1 cellular context compared by ENCODE assay signal in the genomic region with DNA sequence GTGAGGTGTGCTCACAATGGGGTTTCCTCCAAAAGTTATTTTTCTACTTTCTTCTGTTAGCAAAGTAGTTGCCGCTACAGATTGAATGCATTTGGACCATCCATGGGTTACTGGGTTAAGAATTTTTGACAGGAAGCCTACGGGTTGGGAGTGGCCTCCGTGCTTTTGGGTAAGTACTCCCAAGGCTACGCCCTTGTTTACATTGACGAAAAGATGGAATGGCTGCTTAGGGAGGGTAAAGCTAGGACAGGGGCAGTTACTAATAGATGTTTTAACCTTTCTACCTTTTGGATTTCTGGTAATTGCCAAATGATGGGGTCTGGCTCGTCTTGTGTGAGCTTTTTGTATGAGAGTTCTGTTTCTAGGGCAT.
TF ChIP-seq lines count a peak whose summit lies in the region.

No MANE protein-coding gene starts in this region.

TF ChIP-seq in SK-N-SH, 30 proteins besides CTCF, POLR2A, EP300 and RAD21 (continued from another document):
- no peak for TF ChIP-seq NRF1 (IDR thresholded peaks at IDR 0.05; ENCODE audit: low read depth, low read length)
- TF ChIP-seq SMC3 (IDR thresholded peaks at IDR 0.05; ENCODE audit: low read depth, low read length): no peak
- TF ChIP-seq NFIC (IDR thresholded peaks at IDR 0.05; ENCODE audit: borderline replicate concordance): no peak
- no peak for TF ChIP-seq FOXM1 (IDR thresholded peaks at IDR 0.05; ENCODE audit: low read depth)
- TF ChIP-seq, protein P1, sequence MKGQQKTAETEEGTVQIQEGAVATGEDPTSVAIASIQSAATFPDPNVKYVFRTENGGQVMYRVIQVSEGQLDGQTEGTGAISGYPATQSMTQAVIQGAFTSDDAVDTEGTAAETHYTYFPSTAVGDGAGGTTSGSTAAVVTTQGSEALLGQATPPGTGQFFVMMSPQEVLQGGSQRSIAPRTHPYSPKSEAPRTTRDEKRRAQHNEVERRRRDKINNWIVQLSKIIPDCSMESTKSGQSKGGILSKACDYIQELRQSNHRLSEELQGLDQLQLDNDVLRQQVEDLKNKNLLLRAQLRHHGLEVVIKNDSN (IDR thresholded peaks at IDR 0.05; ENCODE audit: borderline replicate concordance, low read depth): no peak
- TF ChIP-seq GABPA (IDR thresholded peaks at IDR 0.05; ENCODE audit: low read depth): no peak
- no peak for TF ChIP-seq SIN3A (IDR thresholded peaks at IDR 0.05; ENCODE audit: borderline replicate concordance, low read depth, low read length)
- no peak for TF ChIP-seq TEAD4 (IDR thresholded peaks at IDR 0.05; ENCODE audit: borderline replicate concordance, insufficient read depth)
- TF ChIP-seq, protein P2, sequence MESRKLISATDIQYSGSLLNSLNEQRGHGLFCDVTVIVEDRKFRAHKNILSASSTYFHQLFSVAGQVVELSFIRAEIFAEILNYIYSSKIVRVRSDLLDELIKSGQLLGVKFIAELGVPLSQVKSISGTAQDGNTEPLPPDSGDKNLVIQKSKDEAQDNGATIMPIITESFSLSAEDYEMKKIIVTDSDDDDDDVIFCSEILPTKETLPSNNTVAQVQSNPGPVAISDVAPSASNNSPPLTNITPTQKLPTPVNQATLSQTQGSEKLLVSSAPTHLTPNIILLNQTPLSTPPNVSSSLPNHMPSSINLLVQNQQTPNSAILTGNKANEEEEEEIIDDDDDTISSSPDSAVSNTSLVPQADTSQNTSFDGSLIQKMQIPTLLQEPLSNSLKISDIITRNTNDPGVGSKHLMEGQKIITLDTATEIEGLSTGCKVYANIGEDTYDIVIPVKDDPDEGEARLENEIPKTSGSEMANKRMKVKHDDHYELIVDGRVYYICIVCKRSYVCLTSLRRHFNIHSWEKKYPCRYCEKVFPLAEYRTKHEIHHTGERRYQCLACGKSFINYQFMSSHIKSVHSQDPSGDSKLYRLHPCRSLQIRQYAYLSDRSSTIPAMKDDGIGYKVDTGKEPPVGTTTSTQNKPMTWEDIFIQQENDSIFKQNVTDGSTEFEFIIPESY (IDR thresholded peaks at IDR 0.05; ENCODE audit: borderline replicate concordance, low read depth): no peak
